ENCODE assay signal across 8 cellular contexts in the genomic region with DNA sequence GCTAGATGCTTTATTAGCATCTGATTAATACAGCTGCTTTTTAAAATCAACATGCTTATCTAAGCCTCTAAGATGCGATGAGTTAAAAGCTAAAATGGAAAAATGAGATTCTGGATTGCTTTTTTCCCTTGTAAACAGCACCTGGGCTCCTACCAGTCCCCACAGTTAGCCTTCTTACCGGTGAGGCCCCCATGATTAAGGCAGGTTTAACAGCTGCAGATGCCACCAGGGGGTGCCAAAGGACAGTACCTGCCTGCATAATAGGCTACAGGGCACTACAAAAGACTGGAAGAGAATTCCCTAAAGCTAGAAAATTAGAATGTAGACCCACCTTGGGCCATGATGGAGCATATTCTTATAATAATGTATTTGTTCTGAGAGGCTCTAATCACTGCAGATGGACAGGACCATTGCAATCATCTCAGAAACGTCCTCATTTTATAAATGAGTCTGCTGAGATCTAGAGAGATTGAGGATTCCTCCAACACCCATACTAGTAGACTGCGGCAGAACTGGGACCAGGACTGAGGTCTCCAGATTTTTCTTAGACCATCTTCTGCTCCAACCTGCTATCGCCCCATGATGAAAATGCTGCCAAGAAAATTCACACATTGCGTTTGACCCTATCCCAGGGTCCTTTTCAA.
A peak's percentile ranks its signal among the peaks of the same experiment; 100 is the strongest.
DNase-seq lines count a peak whose midpoint lies in the region; ATAC-seq and TF ChIP-seq lines count a peak whose summit lies in the region.

No MANE protein-coding gene starts in this region.

- in situ Hi-C loops in gastrocnemius medialis (cut with MboI; ENCODE audit: low sequenced_read_pairs in 4 of 4), result loop anchor here (5.0 to 25.0 kb wide), 5 partner anchors 199 to 599 kb away; no protein-coding TSS in a partner anchor

- POLR2A ChIA-PET in activated naive CD8-positive, alpha-beta T cell treated with anti-CD3 and anti-CD28 coated beads, Interleukin-2, amount 10 ng/mL, durations not matched to agents 7 days and 5 days (lab: Charles Lee), result interaction anchor here (1.3 kb wide), 1 partner anchor 149 kb away, joined by 3 read pairs; the partner anchor contains the start of gene RPS12

- no peak overlapping the region for H3K4me3 ChIP-seq in GM12864 (ENCODE audit: low read depth, low read length)
- no peak overlapping the region for H3K4me3 ChIP-seq in H7 (ENCODE audit: insufficient read depth, low read depth, low read length)
- H3K4me3 ChIP-seq in right atrium auricular region, result no peak overlapping the region
- no peak overlapping the region for H3K4me3 ChIP-seq in gastrocnemius medialis

- intact Hi-C loops in gastrocnemius medialis (cut with DNase I; ENCODE audit: low total_unique reads), result loop anchor here (1.0 to 10.0 kb wide), 5 partner anchors 76 to 590 kb away; partner anchors contain the start of gene EYA4

- DNase-seq in GM12864 (ENCODE audit: low read depth) (peak; percentile 27), H7 (peak; percentile 40), LoVo (ENCODE audit: low spot score) (peak; percentile 62), SKM-1 (lab: John Stamatoyannopoulos, UW; ENCODE audit: unreplicated experiment) (peak; percentile 14), right atrium auricular region (ENCODE audit: low spot score) (peak; percentile 65), gastrocnemius medialis (peak; percentile 50 to 68), GF-D8 (lab: John Stamatoyannopoulos, UW) (no peak)
- peak; percentile 71 for DNase-seq in activated naive CD8-positive, alpha-beta T cell treated with anti-CD3 and anti-CD28 coated beads, Interleukin-2, amount 10 ng/mL, durations not matched to agents 7 days and 5 days

- H3K4me1 ChIP-seq in right atrium auricular region, result peaks cover 0 to 11% of the 10 kb centered on the region in 2 donors
- peaks cover 19 to 23% of the 10 kb centered on the region in 2 donors for H3K4me1 ChIP-seq in gastrocnemius medialis

- H3K27ac Mint-ChIP-seq in activated naive CD8-positive, alpha-beta T cell treated with anti-CD3 and anti-CD28 coated beads, Interleukin-2, amount 10 ng/mL, durations not matched to agents 7 days and 5 days, result no peak overlapping the region

- H3K9me3 ChIP-seq in right atrium auricular region (no peaks in the 10 kb centered on the region), gastrocnemius medialis (no peaks in the 10 kb centered on the region)

- H3K4me3 Mint-ChIP-seq in activated naive CD8-positive, alpha-beta T cell treated with anti-CD3 and anti-CD28 coated beads, Interleukin-2, amount 10 ng/mL, durations not matched to agents 7 days and 5 days, result no peak overlapping the region

- H3K27ac ChIP-seq in right atrium auricular region (no peak overlapping the region), gastrocnemius medialis (no peak overlapping the region)

- peak; percentile 87 for ATAC-seq in activated naive CD8-positive, alpha-beta T cell treated with anti-CD3 and anti-CD28 coated beads, Interleukin-2, amount 10 ng/mL, durations not matched to agents 7 days and 5 days (ENCODE audit: low read depth)
- peak; percentile 63 to 87 for ATAC-seq in gastrocnemius medialis

- peaks cover 14% of the 10 kb centered on the region for H3K36me3 Mint-ChIP-seq in activated naive CD8-positive, alpha-beta T cell treated with anti-CD3 and anti-CD28 coated beads, Interleukin-2, amount 10 ng/mL, durations not matched to agents 7 days and 5 days

- no peak for TF ChIP-seq POLR2A in gastrocnemius medialis (IDR thresholded peaks at IDR 0.05)

- H3K27me3 Mint-ChIP-seq in activated naive CD8-positive, alpha-beta T cell treated with anti-CD3 and anti-CD28 coated beads, Interleukin-2, amount 10 ng/mL, durations not matched to agents 7 days and 5 days, result peaks cover 30% of the 10 kb centered on the region

- H3K4me1 Mint-ChIP-seq in activated naive CD8-positive, alpha-beta T cell treated with anti-CD3 and anti-CD28 coated beads, Interleukin-2, amount 10 ng/mL, durations not matched to agents 7 days and 5 days, result peaks cover 20% of the 10 kb centered on the region

- no peaks in the 10 kb centered on the region for H3K36me3 ChIP-seq in H7 (replicated peaks; ENCODE audit: control insufficient read depth, insufficient read depth, low read length)
- H3K36me3 ChIP-seq in right atrium auricular region, result no peaks in the 10 kb centered on the region
- H3K36me3 ChIP-seq in gastrocnemius medialis, result no peaks in the 10 kb centered on the region

- H3K27me3 ChIP-seq in H7 (ENCODE audit: control insufficient read depth, insufficient read depth, low read length), result no peaks in the 10 kb centered on the region
- no peaks in the 10 kb centered on the region for H3K27me3 ChIP-seq in right atrium auricular region
- H3K27me3 ChIP-seq in gastrocnemius medialis, result no peaks in the 10 kb centered on the region

- TF ChIP-seq CTCF in GM12864 (IDR thresholded peaks at IDR 0.05; ENCODE audit: low read depth, low read length, missing control alignments), result peak; percentile 77
- peak; percentile 56 to 74 for TF ChIP-seq CTCF in right atrium auricular region (IDR thresholded peaks at IDR 0.05)
- TF ChIP-seq CTCF in gastrocnemius medialis (IDR thresholded peaks at IDR 0.05 in 4 of 5, conservative IDR thresholded peaks at IDR 0.05 in 1 of 5), result peak; percentile 57 to 76 (median 70)

- no peaks in the 10 kb centered on the region for H3K9me3 Mint-ChIP-seq in activated naive CD8-positive, alpha-beta T cell treated with anti-CD3 and anti-CD28 coated beads, Interleukin-2, amount 10 ng/mL, durations not matched to agents 7 days and 5 days
